In the genomic region with DNA sequence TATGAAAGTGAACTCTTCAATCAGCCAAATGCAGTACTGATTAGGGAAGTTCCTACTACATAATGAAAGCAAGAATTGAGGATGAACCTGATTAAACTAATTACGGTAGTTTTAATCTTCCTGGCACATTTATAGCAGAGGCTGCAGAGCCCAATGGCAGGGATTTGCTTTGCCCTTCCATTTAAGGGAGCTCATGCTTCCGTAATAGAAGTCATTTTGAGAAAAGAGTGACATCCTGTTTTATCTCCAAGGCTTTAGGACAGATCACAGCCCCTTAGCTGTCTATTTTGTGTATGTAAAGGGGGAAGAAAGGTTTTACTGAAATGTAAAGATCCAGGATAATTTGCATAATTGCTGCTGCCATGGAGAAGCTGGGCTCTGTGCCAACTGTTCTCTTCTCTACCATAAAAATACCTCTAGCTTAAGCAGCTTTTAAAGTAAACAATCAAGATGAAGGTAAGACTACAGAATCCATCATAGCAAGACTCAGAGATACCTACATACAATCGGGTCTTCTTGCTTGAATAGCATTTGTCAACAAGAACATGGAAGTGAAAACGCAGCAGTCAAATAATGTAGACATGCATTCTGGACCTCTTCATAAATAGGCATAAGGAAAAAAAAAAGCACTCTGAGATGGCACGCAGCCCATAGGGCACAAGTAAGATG, we compare ENCODE assay signal across 8 cellular contexts.
DNase-seq lines count a peak whose midpoint lies in the region; ATAC-seq and TF ChIP-seq lines count a peak whose summit lies in the region.

No MANE protein-coding gene starts in this region.

- peaks cover 4% of the 10 kb centered on the region for H3K36me3 Mint-ChIP-seq in activated CD8-positive, alpha-beta memory T cell treated with anti-CD3 and anti-CD28 coated beads, Interleukin-2, amount 10 ng/mL, durations not matched to agents 7 days and 5 days

- no peak overlapping the region for H3K4me3 Mint-ChIP-seq in activated CD8-positive, alpha-beta memory T cell treated with anti-CD3 and anti-CD28 coated beads, Interleukin-2, amount 10 ng/mL, durations not matched to agents 7 days and 5 days

- peak overlapping the region; percentile 5; the same call in 1 of the 2 replicates for H3K9ac ChIP-seq in SU-DHL-6 (ENCODE audit: low read length)

- no peaks in the 10 kb centered on the region for H3K36me3 ChIP-seq in SU-DHL-6 (ENCODE audit: low read length)

- TF ChIP-seq CTCF in SU-DHL-6 (IDR thresholded peaks at IDR 0.05; ENCODE audit: insufficient read depth, low read length, poor library complexity, severe bottlenecking): no peak

- no peak overlapping the region for H2AFZ ChIP-seq in SU-DHL-6 (ENCODE audit: low read depth, low read length, severe bottlenecking)

- peaks cover 32% of the 10 kb centered on the region; the same call in 1 of the 2 replicates for H3F3A ChIP-seq in SU-DHL-6 (ENCODE audit: insufficient read depth)

- no peaks in the 10 kb centered on the region for H3K9me2 ChIP-seq in SU-DHL-6 (replicated peaks; ENCODE audit: insufficient read depth, low read length)

- H3K27me3 Mint-ChIP-seq in activated CD8-positive, alpha-beta memory T cell treated with anti-CD3 and anti-CD28 coated beads, Interleukin-2, amount 10 ng/mL, durations not matched to agents 7 days and 5 days: no peaks in the 10 kb centered on the region

- H3K27ac Mint-ChIP-seq in activated CD8-positive, alpha-beta memory T cell treated with anti-CD3 and anti-CD28 coated beads, Interleukin-2, amount 10 ng/mL, durations not matched to agents 7 days and 5 days: no peak overlapping the region

- no peaks in the 10 kb centered on the region for H3K27me3 ChIP-seq in SU-DHL-6 (ENCODE audit: low read length)

- CTCF ChIA-PET in activated CD8-positive, alpha-beta memory T cell treated with anti-CD3 and anti-CD28 coated beads, Interleukin-2, amount 10 ng/mL, durations not matched to agents 7 days and 5 days (lab: Charles Lee): interaction anchor here (1.0 to 1.4 kb wide), 2 partner anchors 14 to 249 kb away, joined by 3 read pairs; no protein-coding TSS in a partner anchor

- peak overlapping the region; percentile 75 for H3K27ac ChIP-seq in SU-DHL-6 (ENCODE audit: low read depth, low read length)

- peaks cover 8% of the 10 kb centered on the region for H4K20me1 ChIP-seq in SU-DHL-6 (ENCODE audit: low read depth, low read length)

- peak; percentile 79 for ATAC-seq in GM18868 (IDR thresholded peaks at IDR 0.05; ENCODE audit: unreplicated experiment)
- ATAC-seq in activated CD8-positive, alpha-beta memory T cell treated with anti-CD3 and anti-CD28 coated beads, Interleukin-2, amount 10 ng/mL, durations not matched to agents 7 days and 5 days: no peak

- peak; percentile 95 for DNase-seq in NCI-H1105 treated with DMSO at 0.1 percent for 48 hours (lab: John Stamatoyannopoulos, UW)
- DNase-seq in left kidney (ENCODE audit: low read depth, low spot score): peak; percentile 28
- no peak for DNase-seq in cortex of kidney (lab: John Stamatoyannopoulos, UW)
- DNase-seq in activated CD8-positive, alpha-beta memory T cell treated with anti-CD3 and anti-CD28 coated beads, Interleukin-2, amount 10 ng/mL, durations not matched to agents 7 days and 5 days: no peak
- DNase-seq in SIG-M5 treated with dmso at 0.1 percent for 504 hours (lab: John Stamatoyannopoulos, UW; ENCODE audit: unreplicated experiment): no peak
- no peak for DNase-seq in ACHN

- no peaks in the 10 kb centered on the region for H3K9me3 ChIP-seq in SU-DHL-6 (ENCODE audit: insufficient read depth, low read length)

- no peaks in the 10 kb centered on the region for H3K9me3 Mint-ChIP-seq in activated CD8-positive, alpha-beta memory T cell treated with anti-CD3 and anti-CD28 coated beads, Interleukin-2, amount 10 ng/mL, durations not matched to agents 7 days and 5 days (ENCODE audit: low read depth)

- peak overlapping the region; percentile 51 for H3K4me2 ChIP-seq in SU-DHL-6 (ENCODE audit: low read depth, low read length, poor library complexity, severe bottlenecking)

- H3K4me3 ChIP-seq in SU-DHL-6 (ENCODE audit: insufficient read depth, low read length, poor library complexity, severe bottlenecking): peak overlapping the region; percentile 1

- in situ Hi-C loops in ACHN (cut with HindIII; ENCODE audit: low pct_ligation_motif_present, low pct_unique_long_range_greater_than_20kb, low sequenced_read_pairs): no loop called here

- peaks cover 96% of the 10 kb centered on the region for H3K79me2 ChIP-seq in SU-DHL-6 (ENCODE audit: insufficient read depth, low read length)

- H3K4me1 Mint-ChIP-seq in activated CD8-positive, alpha-beta memory T cell treated with anti-CD3 and anti-CD28 coated beads, Interleukin-2, amount 10 ng/mL, durations not matched to agents 7 days and 5 days: peaks cover 20% of the 10 kb centered on the region

Comparison
In these comparisons a context has a peak if more than half of its experiments do, and no peak if none do; other contexts are left out.
1. DNase-seq: peak in NCI-H1105 treated with DMSO at 0.1 percent for 48 hours (single experiment) and left kidney (single experiment); none in cortex of kidney (single experiment), activated CD8-positive, alpha-beta memory T cell treated with anti-CD3 and anti-CD28 coated beads, Interleukin-2, amount 10 ng/mL, durations not matched to agents 7 days and 5 days (single experiment), SIG-M5 treated with dmso at 0.1 percent for 504 hours (single experiment) and ACHN (single experiment).